2 cellular contexts compared by ENCODE assay signal in the genomic region with DNA sequence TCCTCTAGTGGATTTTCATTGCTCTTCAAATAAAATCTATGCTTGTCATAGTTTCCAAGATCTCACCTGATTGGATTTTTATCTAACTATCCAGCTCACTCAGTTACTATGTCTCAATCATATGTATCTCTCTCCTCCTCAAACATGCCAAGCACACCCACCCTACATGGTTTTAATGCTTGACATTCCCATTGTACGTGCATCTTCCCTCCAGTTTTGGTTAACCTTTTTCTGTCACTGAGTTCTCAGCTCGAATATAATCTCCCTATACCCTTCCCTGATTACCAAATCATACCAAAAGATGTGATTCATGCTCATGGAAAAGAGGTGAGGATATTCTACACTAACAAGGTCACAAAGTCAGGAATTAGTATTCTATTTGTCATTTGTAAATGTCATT.
TF ChIP-seq lines count a peak whose summit lies in the region.

No MANE protein-coding gene starts in this region.

TF ChIP-seq in A549, 52 proteins besides CTCF, POLR2A, EP300 and RAD21:
- TF ChIP-seq CEBPB (IDR thresholded peaks at IDR 0.05), result no peak
- no peak for TF ChIP-seq HEYL (CRISPR knock-in tag; IDR thresholded peaks at IDR 0.05)
- no peak for TF ChIP-seq RNF2 (IDR thresholded peaks at IDR 0.05; ENCODE audit: borderline replicate concordance, low read depth)
- no peak for TF ChIP-seq TP53 (CRISPR knock-in tag; IDR thresholded peaks at IDR 0.05)
- TF ChIP-seq NFE2L2 (conservative IDR thresholded peaks at IDR 0.05; ENCODE audit: low read length), result no peak
- no peak for TF ChIP-seq BHLHE40 (IDR thresholded peaks at IDR 0.05; ENCODE audit: low read depth, low read length)
- no peak for TF ChIP-seq EHF (CRISPR knock-in tag; IDR thresholded peaks at IDR 0.05)
- TF ChIP-seq, protein P1, sequence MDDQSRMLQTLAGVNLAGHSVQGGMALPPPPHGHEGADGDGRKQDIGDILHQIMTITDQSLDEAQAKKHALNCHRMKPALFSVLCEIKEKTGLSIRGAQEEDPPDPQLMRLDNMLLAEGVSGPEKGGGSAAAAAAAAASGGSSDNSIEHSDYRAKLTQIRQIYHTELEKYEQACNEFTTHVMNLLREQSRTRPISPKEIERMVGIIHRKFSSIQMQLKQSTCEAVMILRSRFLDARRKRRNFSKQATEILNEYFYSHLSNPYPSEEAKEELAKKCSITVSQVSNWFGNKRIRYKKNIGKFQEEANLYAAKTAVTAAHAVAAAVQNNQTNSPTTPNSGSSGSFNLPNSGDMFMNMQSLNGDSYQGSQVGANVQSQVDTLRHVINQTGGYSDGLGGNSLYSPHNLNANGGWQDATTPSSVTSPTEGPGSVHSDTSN (IDR thresholded peaks at IDR 0.05), result no peak
- TF ChIP-seq KDM1A (IDR thresholded peaks at IDR 0.05; ENCODE audit: low read depth), result no peak
- TF ChIP-seq HDAC2 (IDR thresholded peaks at IDR 0.05), result no peak

TF ChIP-seq in IMR-90, 13 proteins besides CTCF, POLR2A, EP300 and RAD21:
- TF ChIP-seq CHD1 (IDR thresholded peaks at IDR 0.05; ENCODE audit: low read depth, low read length), result no peak
- TF ChIP-seq, protein P2, sequence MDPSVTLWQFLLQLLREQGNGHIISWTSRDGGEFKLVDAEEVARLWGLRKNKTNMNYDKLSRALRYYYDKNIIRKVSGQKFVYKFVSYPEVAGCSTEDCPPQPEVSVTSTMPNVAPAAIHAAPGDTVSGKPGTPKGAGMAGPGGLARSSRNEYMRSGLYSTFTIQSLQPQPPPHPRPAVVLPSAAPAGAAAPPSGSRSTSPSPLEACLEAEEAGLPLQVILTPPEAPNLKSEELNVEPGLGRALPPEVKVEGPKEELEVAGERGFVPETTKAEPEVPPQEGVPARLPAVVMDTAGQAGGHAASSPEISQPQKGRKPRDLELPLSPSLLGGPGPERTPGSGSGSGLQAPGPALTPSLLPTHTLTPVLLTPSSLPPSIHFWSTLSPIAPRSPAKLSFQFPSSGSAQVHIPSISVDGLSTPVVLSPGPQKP (IDR thresholded peaks at IDR 0.05; ENCODE audit: borderline replicate concordance, low read depth, low read length), result no peak
- no peak for TF ChIP-seq NFE2L2 (IDR thresholded peaks at IDR 0.05; ENCODE audit: low read depth, low read length)
- TF ChIP-seq BHLHE40 (IDR thresholded peaks at IDR 0.05; ENCODE audit: low read depth, low read length), result no peak
- no peak for TF ChIP-seq RCOR1 (IDR thresholded peaks at IDR 0.05; ENCODE audit: insufficient replicate concordance, low read length)
- no peak for TF ChIP-seq MXI1 (IDR thresholded peaks at IDR 0.05; ENCODE audit: borderline replicate concordance, low read depth, low read length)
- TF ChIP-seq, protein P3, sequence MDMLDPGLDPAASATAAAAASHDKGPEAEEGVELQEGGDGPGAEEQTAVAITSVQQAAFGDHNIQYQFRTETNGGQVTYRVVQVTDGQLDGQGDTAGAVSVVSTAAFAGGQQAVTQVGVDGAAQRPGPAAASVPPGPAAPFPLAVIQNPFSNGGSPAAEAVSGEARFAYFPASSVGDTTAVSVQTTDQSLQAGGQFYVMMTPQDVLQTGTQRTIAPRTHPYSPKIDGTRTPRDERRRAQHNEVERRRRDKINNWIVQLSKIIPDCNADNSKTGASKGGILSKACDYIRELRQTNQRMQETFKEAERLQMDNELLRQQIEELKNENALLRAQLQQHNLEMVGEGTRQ (IDR thresholded peaks at IDR 0.05; ENCODE audit: low read depth, low read length), result no peak
- TF ChIP-seq SMC3 (IDR thresholded peaks at IDR 0.05; ENCODE audit: low read depth, low read length), result no peak
- TF ChIP-seq RFX5 (IDR thresholded peaks at IDR 0.05; ENCODE audit: low read depth, low read length), result no peak
- TF ChIP-seq CEBPB (IDR thresholded peaks at IDR 0.05; ENCODE audit: low read depth, low read length), result no peak
- TF ChIP-seq MAFK (IDR thresholded peaks at IDR 0.05; ENCODE audit: low read depth, low read length), result no peak
- no peak for TF ChIP-seq MAZ (IDR thresholded peaks at IDR 0.05; ENCODE audit: borderline replicate concordance, low read depth, low read length)
- no peak for TF ChIP-seq FOS (IDR thresholded peaks at IDR 0.05; ENCODE audit: low read depth, low read length)
